Comparison of ENCODE assay signal across 1 cellular context in the genomic region with DNA sequence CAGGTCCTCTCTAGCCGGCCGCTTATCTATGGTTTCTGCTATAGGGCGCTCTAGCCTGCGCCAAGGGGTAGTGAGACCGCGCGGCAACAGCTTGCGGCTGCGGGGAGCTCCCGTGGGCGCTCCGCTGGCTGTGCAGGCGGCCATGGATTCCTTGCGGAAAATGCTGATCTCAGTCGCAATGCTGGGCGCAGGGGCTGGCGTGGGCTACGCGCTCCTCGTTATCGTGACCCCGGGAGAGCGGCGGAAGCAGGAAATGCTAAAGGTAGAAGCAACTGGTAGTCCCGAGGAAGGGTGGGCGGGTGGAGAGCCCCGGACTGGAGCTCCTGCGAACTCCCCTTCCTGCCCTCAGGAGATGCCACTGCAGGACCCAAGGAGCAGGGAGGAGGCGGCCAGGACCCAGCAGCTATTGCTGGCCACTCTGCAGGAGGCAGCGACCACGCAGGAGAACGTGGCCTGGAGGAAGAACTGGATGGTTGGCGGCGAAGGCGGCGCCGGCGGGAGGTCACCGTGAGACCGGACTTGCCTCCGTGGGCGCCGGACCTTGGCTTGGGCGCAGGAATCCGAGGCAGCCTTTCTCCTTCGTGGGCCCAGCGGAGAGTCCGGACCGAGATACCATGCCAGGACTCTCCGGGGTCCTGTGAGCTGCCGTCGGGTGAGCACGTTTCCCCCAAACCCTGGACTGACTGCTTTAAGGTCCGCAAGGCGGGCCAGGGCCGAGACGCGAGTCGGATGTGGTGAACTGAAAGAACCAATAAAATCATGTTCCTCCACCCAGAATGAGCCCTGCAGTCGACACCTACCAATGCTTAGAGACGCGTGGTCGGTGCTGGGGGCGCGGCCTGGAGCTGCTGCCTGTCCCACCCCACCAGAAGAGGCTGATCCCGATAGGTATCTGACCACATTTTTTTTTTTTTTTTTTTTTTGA.
TF ChIP-seq lines count a peak whose summit lies in the region.

A gene (minus strand): TSS at position 664 of the 925 bp plus-strand sequence. CDS start 2,236 bp downstream, outside the sequence.
A gene with protein sequence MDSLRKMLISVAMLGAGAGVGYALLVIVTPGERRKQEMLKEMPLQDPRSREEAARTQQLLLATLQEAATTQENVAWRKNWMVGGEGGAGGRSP (plus strand): TSS at position 70 of the 925 bp plus-strand sequence. CDS start 73 bp downstream, at position 143.

TF ChIP-seq in SK-N-SH treated with all-trans-retinoic acid at 6 μM for 48 hours, 23 proteins besides CTCF, POLR2A, EP300 and RAD21 (continued from another document):
- TF ChIP-seq TOX (CRISPR knock-in tag; IDR thresholded peaks at IDR 0.05; ENCODE audit: borderline replicate concordance), result no peak
- TF ChIP-seq, protein P1, sequence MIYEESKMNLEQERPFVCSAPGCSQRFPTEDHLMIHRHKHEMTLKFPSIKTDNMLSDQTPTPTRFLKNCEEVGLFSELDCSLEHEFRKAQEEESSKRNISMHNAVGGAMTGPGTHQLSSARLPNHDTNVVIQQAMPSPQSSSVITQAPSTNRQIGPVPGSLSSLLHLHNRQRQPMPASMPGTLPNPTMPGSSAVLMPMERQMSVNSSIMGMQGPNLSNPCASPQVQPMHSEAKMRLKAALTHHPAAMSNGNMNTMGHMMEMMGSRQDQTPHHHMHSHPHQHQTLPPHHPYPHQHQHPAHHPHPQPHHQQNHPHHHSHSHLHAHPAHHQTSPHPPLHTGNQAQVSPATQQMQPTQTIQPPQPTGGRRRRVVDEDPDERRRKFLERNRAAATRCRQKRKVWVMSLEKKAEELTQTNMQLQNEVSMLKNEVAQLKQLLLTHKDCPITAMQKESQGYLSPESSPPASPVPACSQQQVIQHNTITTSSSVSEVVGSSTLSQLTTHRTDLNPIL (CRISPR knock-in tag; IDR thresholded peaks at IDR 0.05; ENCODE audit: low read depth), result no peak
